In the genomic region with DNA sequence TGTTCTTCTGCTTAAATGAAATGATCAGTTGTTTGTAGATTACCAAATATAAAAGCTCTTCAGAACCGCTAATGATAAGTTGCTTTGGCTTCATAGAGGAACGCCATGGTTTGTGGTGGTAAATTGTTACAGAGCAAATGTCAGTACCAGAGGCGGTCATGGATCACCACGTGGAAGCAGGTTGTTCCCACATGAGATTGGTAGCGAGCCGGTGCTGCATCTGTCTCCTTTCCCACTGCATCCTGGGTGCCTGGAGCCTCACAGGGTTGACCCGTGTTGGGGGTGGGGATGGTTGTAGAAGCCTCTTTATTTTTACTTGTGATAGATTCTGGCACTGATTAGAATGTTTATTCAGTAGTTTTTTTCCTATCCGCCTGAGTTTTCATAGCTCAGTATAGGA, we compare ENCODE assay signal across 11 cellular contexts. TPM values are rescaled to one million over a fixed set of nuclear protein-coding genes. Genes with fewer than 3 reads are reported as not detected.
A peak's percentile ranks its signal among the peaks of the same experiment; 100 is the strongest.
DNase-seq lines count a peak whose midpoint lies in the region; ATAC-seq lines count a peak whose summit lies in the region.
"Had no signal": no experiment of that assay in that cellular context is flagged by ENCODE, and none has a peak within 500 bp of the region (broad histone marks: within the 10 kb centered on the region; RNA-seq: fewer than 3 reads in every experiment).

No MANE protein-coding gene starts in this region.

- intact Hi-C loops in activated CD4-positive, alpha-beta T cell treated with anti-CD3 and anti-CD28 coated beads, Interleukin-2, amount 10 ng/mL, durations not matched to agents 24 days and 14 days (cut with micrococcal nuclease): no loop called here
- intact Hi-C loops in activated CD4-positive, alpha-beta memory T cell treated with anti-CD3 and anti-CD28 coated beads for 36 hours (cut with micrococcal nuclease): no loop called here

- H3K4me3 ChIP-seq in subcutaneous abdominal adipose tissue (ENCODE audit: low read depth in 1 of 5, low read length in 5 of 5): peak overlapping the region in 4 of 5 donors; percentile 7 to 45 (median 36)
- H3K4me3 ChIP-seq: MG63 had no signal

- H3K9me3 ChIP-seq in subcutaneous abdominal adipose tissue (ENCODE audit: control insufficient read depth in 5 of 5, low read length in 5 of 5): no peaks in the 10 kb centered on the region
- H3K9me3 ChIP-seq: MG63 had no signal

- H3K36me3 ChIP-seq in subcutaneous abdominal adipose tissue (ENCODE audit: control insufficient read depth in 5 of 5, insufficient read depth in 5 of 5, low read length in 5 of 5): peaks cover 0 to 6% (median 0%) of the 10 kb centered on the region in 5 donors

- H3K27me3 Mint-ChIP-seq in activated CD4-positive, alpha-beta T cell treated with anti-CD3 and anti-CD28 coated beads, Interleukin-2, amount 10 ng/mL, durations not matched to agents 7 days and 5 days: no peaks in the 10 kb centered on the region
- H3K27me3 Mint-ChIP-seq in activated CD4-positive, alpha-beta T cell treated with anti-CD3 and anti-CD28 coated beads, Interleukin-2, amount 10 ng/mL, durations not matched to agents 24 days and 14 days: no peaks in the 10 kb centered on the region
- no peaks in the 10 kb centered on the region for H3K27me3 Mint-ChIP-seq in activated CD4-positive, alpha-beta memory T cell treated with anti-CD3 and anti-CD28 coated beads for 36 hours

- H3K36me3 Mint-ChIP-seq in activated CD4-positive, alpha-beta T cell treated with anti-CD3 and anti-CD28 coated beads, Interleukin-2, amount 10 ng/mL, durations not matched to agents 7 days and 5 days (ENCODE audit: low read depth): peaks cover 13% of the 10 kb centered on the region
- peaks cover 2% of the 10 kb centered on the region for H3K36me3 Mint-ChIP-seq in activated CD4-positive, alpha-beta T cell treated with anti-CD3 and anti-CD28 coated beads, Interleukin-2, amount 10 ng/mL, durations not matched to agents 24 days and 14 days (ENCODE audit: low read depth)
- no peaks in the 10 kb centered on the region for H3K36me3 Mint-ChIP-seq in activated CD4-positive, alpha-beta memory T cell treated with anti-CD3 and anti-CD28 coated beads for 36 hours

- DNase-seq in activated CD4-positive, alpha-beta T cell treated with anti-CD3 and anti-CD28 coated beads, Interleukin-2, amount 10 ng/mL, durations not matched to agents 7 days and 5 days: no peak
- no peak for DNase-seq in activated CD4-positive, alpha-beta T cell treated with anti-CD3 and anti-CD28 coated beads, Interleukin-2, amount 10 ng/mL, durations not matched to agents 24 days and 14 days
- peak; percentile 21 for DNase-seq in activated CD4-positive, alpha-beta memory T cell treated with anti-CD3 and anti-CD28 coated beads for 36 hours
- no peak for DNase-seq in left lobe of liver (ENCODE audit: low spot score)
- no peak for DNase-seq in CD1c-positive myeloid dendritic cell (ENCODE audit: extremely low spot score)
- DNase-seq in NCI-H1694 (lab: John Stamatoyannopoulos, UW): no peak
- DNase-seq in activated CD8-positive, alpha-beta memory T cell treated with anti-CD3 and anti-CD28 coated beads for 24 hours: no peak
- DNase-seq: 8988T, MG63, NCI-H524 had no signal

- CTCF ChIA-PET in activated CD4-positive, alpha-beta T cell treated with anti-CD3 and anti-CD28 coated beads, Interleukin-2, amount 10 ng/mL, durations not matched to agents 7 days and 5 days (lab: Charles Lee): interaction anchor here (0.6 to 1.0 kb wide), 2 partner anchors 272 to 491 kb away, joined by 3 read pairs; no protein-coding TSS in a partner anchor
- CTCF ChIA-PET in activated CD4-positive, alpha-beta memory T cell treated with anti-CD3 and anti-CD28 coated beads for 36 hours (lab: Charles Lee): interaction anchor here (0.8 to 1.9 kb wide), 4 partner anchors 8 to 70 kb away, joined by 3 to 6 read pairs (median 3); no protein-coding TSS in a partner anchor

- no peaks in the 10 kb centered on the region for H3K9me3 Mint-ChIP-seq in activated CD4-positive, alpha-beta T cell treated with anti-CD3 and anti-CD28 coated beads, Interleukin-2, amount 10 ng/mL, durations not matched to agents 7 days and 5 days
- H3K9me3 Mint-ChIP-seq in activated CD4-positive, alpha-beta T cell treated with anti-CD3 and anti-CD28 coated beads, Interleukin-2, amount 10 ng/mL, durations not matched to agents 24 days and 14 days: no peaks in the 10 kb centered on the region
- no peaks in the 10 kb centered on the region for H3K9me3 Mint-ChIP-seq in activated CD4-positive, alpha-beta memory T cell treated with anti-CD3 and anti-CD28 coated beads for 36 hours

- H3K27me3 ChIP-seq in subcutaneous abdominal adipose tissue (ENCODE audit: control insufficient read depth in 5 of 5, insufficient read depth in 4 of 5, low read length in 5 of 5): no peaks in the 10 kb centered on the region
- H3K27me3 ChIP-seq: MG63 had no signal

- H3K4me1 ChIP-seq in subcutaneous abdominal adipose tissue (ENCODE audit: control insufficient read depth in 5 of 5, insufficient read depth in 5 of 5, low read length in 5 of 5): peaks cover 10 to 64% (median 25%) of the 10 kb centered on the region in 5 donors

- peak overlapping the region in 3 of 5 donors; percentile 11 to 75 (median 60) for H3K9ac ChIP-seq in subcutaneous abdominal adipose tissue (ENCODE audit: low read length in 5 of 5)

- H3K4me1 Mint-ChIP-seq in activated CD4-positive, alpha-beta T cell treated with anti-CD3 and anti-CD28 coated beads, Interleukin-2, amount 10 ng/mL, durations not matched to agents 7 days and 5 days: peaks cover 58% of the 10 kb centered on the region
- peaks cover 27% of the 10 kb centered on the region for H3K4me1 Mint-ChIP-seq in activated CD4-positive, alpha-beta T cell treated with anti-CD3 and anti-CD28 coated beads, Interleukin-2, amount 10 ng/mL, durations not matched to agents 24 days and 14 days
- H3K4me1 Mint-ChIP-seq in activated CD4-positive, alpha-beta memory T cell treated with anti-CD3 and anti-CD28 coated beads for 36 hours (ENCODE audit: low read depth): peaks cover 59% of the 10 kb centered on the region

- POLR2A ChIA-PET in activated CD4-positive, alpha-beta T cell treated with anti-CD3 and anti-CD28 coated beads, Interleukin-2, amount 10 ng/mL, durations not matched to agents 7 days and 5 days (lab: Charles Lee): no interaction called here
- POLR2A ChIA-PET in activated CD4-positive, alpha-beta memory T cell treated with anti-CD3 and anti-CD28 coated beads for 36 hours (lab: Charles Lee): no interaction called here

- ATAC-seq in left lobe of liver: peak; percentile 66

- H3K27ac Mint-ChIP-seq in activated CD4-positive, alpha-beta T cell treated with anti-CD3 and anti-CD28 coated beads, Interleukin-2, amount 10 ng/mL, durations not matched to agents 7 days and 5 days: peak overlapping the region; percentile 77
- no peak overlapping the region for H3K27ac Mint-ChIP-seq in activated CD4-positive, alpha-beta T cell treated with anti-CD3 and anti-CD28 coated beads, Interleukin-2, amount 10 ng/mL, durations not matched to agents 24 days and 14 days
- peak overlapping the region; percentile 30 for H3K27ac Mint-ChIP-seq in activated CD4-positive, alpha-beta memory T cell treated with anti-CD3 and anti-CD28 coated beads for 36 hours

- no peak overlapping the region for H3K4me3 Mint-ChIP-seq in activated CD4-positive, alpha-beta T cell treated with anti-CD3 and anti-CD28 coated beads, Interleukin-2, amount 10 ng/mL, durations not matched to agents 7 days and 5 days
- no peak overlapping the region for H3K4me3 Mint-ChIP-seq in activated CD4-positive, alpha-beta T cell treated with anti-CD3 and anti-CD28 coated beads, Interleukin-2, amount 10 ng/mL, durations not matched to agents 24 days and 14 days
- H3K4me3 Mint-ChIP-seq in activated CD4-positive, alpha-beta memory T cell treated with anti-CD3 and anti-CD28 coated beads for 36 hours: peak overlapping the region; percentile 0

- H3K27ac ChIP-seq in subcutaneous abdominal adipose tissue (ENCODE audit: low read depth, low read length): peak overlapping the region; percentile 90

RNA-seq across cellular contexts. Expression of gene GARRE1, which starts 14.7 kb away (rescaled TPM):
- 10 to 100 TPM; 16.1 to 16.6 TPM for total RNA-seq in activated CD4-positive, alpha-beta T cell treated with anti-CD3 and anti-CD28 coated beads, Interleukin-2, amount 10 ng/mL, durations not matched to agents 7 days and 5 days
- 9.8 and 12.0 TPM in 2 replicates for total RNA-seq in activated CD4-positive, alpha-beta T cell treated with anti-CD3 and anti-CD28 coated beads, Interleukin-2, amount 10 ng/mL, durations not matched to agents 24 days and 14 days
- 10 to 100 TPM; 11.7 to 11.9 TPM for total RNA-seq in activated CD4-positive, alpha-beta memory T cell treated with anti-CD3 and anti-CD28 coated beads for 36 hours
- total RNA-seq in left lobe of liver: 9.2 TPM
